Comparison of ENCODE assay signal across 7 cellular contexts in genomic region chr17:80790021-80790765, GRCh38.
A peak's percentile ranks its signal among the peaks of the same experiment; 100 is the strongest.
DNase-seq lines count a peak whose midpoint lies in the region; ATAC-seq, FAIRE-seq and TF ChIP-seq lines count a peak whose summit lies in the region.

No MANE protein-coding gene starts in this region.

- intact Hi-C loops in HepG2 (cut with micrococcal nuclease; ENCODE audit: unreplicated experiment) = no loop called here

- no peaks in the 10 kb centered on the region for H3K27me3 ChIP-seq in HepG2 (ENCODE audit: control insufficient read depth in 1 of 2, insufficient read depth in 2 of 2, low read length in 2 of 2)

- no peak for FAIRE-seq in HepG2 (lab: Jason Lieb, UNC)

- no peak for DNase-seq in central memory CD8-positive, alpha-beta T cell (ENCODE audit: low spot score in 2 of 2)
- DNase-seq in HepG2 (ENCODE audit: low spot score) = no peak
- no peak for DNase-seq in NK-92 (lab: John Stamatoyannopoulos, UW; ENCODE audit: unreplicated experiment)

- TF ChIP-seq POLR2A in HepG2 (IDR thresholded peaks at IDR 0.05; ENCODE audit: insufficient read depth in 1 of 2, low read depth in 2 of 2, low read length in 2 of 2) = no peak

- H2AFZ ChIP-seq in HepG2 (ENCODE audit: low read length) = no peak overlapping the region

- no peak for TF ChIP-seq RAD21 in HepG2 (CRISPR knock-in tag; IDR thresholded peaks at IDR 0.05)

- H3K27ac Mint-ChIP-seq in central memory CD8-positive, alpha-beta T cell (ENCODE audit: low read depth) = peak overlapping the region; percentile 91
- H3K27ac Mint-ChIP-seq in stimulated activated memory B cell treated with anti-CD40 and anti-IgM and Interleukin-4, amounts not matched to agents 10 μg/mL and 1 μg/mL and 100 μg/mL, for 72 hours = peak overlapping the region; percentile 83

- H3K4me1 ChIP-seq in HepG2 (ENCODE audit: insufficient read depth, low read length) = peaks cover 36% of the 10 kb centered on the region

- CTCF ChIA-PET in HepG2 (lab: Yijun Ruan, JAX; ENCODE audit: low intra/inter-chr PET ratio, low total read pairs) = no interaction called here

- peaks cover 7 to 24% of the 10 kb centered on the region in 2 experiments; a peak in 4 of 5 replicates for H3K36me3 ChIP-seq in HepG2 (replicated peaks in 1 of 2; ENCODE audit: control insufficient read depth in 1 of 2, insufficient read depth in 2 of 2, low read length in 2 of 2)

- no peak for TF ChIP-seq EP300 in HepG2 (IDR thresholded peaks at IDR 0.05; ENCODE audit: low read depth in 2 of 2, low read length in 2 of 2)
- TF ChIP-seq EP300 in HepG2 (CRISPR knock-in tag; IDR thresholded peaks at IDR 0.05; ENCODE audit: borderline replicate concordance) = no peak

- no peaks in the 10 kb centered on the region for H3K27me3 Mint-ChIP-seq in central memory CD8-positive, alpha-beta T cell
- H3K27me3 Mint-ChIP-seq in stimulated activated memory B cell treated with anti-CD40 and anti-IgM and Interleukin-4, amounts not matched to agents 10 μg/mL and 1 μg/mL and 100 μg/mL, for 72 hours = no peaks in the 10 kb centered on the region

- no peak for TF ChIP-seq CTCF in HepG2 (CRISPR knock-in tag; IDR thresholded peaks at IDR 0.05)

- WGBS in HepG2 (ENCODE audit: low lambda C conversion rate) = 94% methylated on average over 12 of the region's 13 CpGs

- no peak overlapping the region for H3K9ac ChIP-seq in HepG2 (ENCODE audit: insufficient read depth, low read depth, low read length)

- no peak overlapping the region for H3K27ac ChIP-seq in HepG2 (ENCODE audit: extremely low read length, insufficient read depth, low read length)

- peaks cover 6% of the 10 kb centered on the region for H3K9me3 Mint-ChIP-seq in central memory CD8-positive, alpha-beta T cell
- peaks cover 3% of the 10 kb centered on the region for H3K9me3 Mint-ChIP-seq in stimulated activated memory B cell treated with anti-CD40 and anti-IgM and Interleukin-4, amounts not matched to agents 10 μg/mL and 1 μg/mL and 100 μg/mL, for 72 hours

- in situ Hi-C loops in HepG2 (cut with HindIII; ENCODE audit: extremely low pct_ligation_motif_present, low pct_unique_long_range_greater_than_20kb) = no loop called here

- H3K79me2 ChIP-seq in HepG2 (ENCODE audit: insufficient read depth, low read length) = peaks cover 2% of the 10 kb centered on the region

- no peaks in the 10 kb centered on the region for H4K20me1 ChIP-seq in HepG2 (ENCODE audit: insufficient read depth, low read length)

- H3K4me1 Mint-ChIP-seq in central memory CD8-positive, alpha-beta T cell = peaks cover 63% of the 10 kb centered on the region
- H3K4me1 Mint-ChIP-seq in stimulated activated memory B cell treated with anti-CD40 and anti-IgM and Interleukin-4, amounts not matched to agents 10 μg/mL and 1 μg/mL and 100 μg/mL, for 72 hours = peaks cover 27% of the 10 kb centered on the region

- no TSS peak for BruUV-seq in HepG2 (replicated peaks; lab: Mats Ljungman, UMichigan)

- peaks cover 19% of the 10 kb centered on the region for H3K36me3 Mint-ChIP-seq in central memory CD8-positive, alpha-beta T cell (ENCODE audit: insufficient read depth)
- H3K36me3 Mint-ChIP-seq in stimulated activated memory B cell treated with anti-CD40 and anti-IgM and Interleukin-4, amounts not matched to agents 10 μg/mL and 1 μg/mL and 100 μg/mL, for 72 hours = peaks cover 36% of the 10 kb centered on the region

- H3K4me3 Mint-ChIP-seq in central memory CD8-positive, alpha-beta T cell = peak overlapping the region; percentile 75
- H3K4me3 Mint-ChIP-seq in stimulated activated memory B cell treated with anti-CD40 and anti-IgM and Interleukin-4, amounts not matched to agents 10 μg/mL and 1 μg/mL and 100 μg/mL, for 72 hours = peak overlapping the region; percentile 43

- no peak overlapping the region for H3K4me2 ChIP-seq in HepG2 (ENCODE audit: low read depth, low read length)

- ATAC-seq in GM19043 (IDR thresholded peaks at IDR 0.05; ENCODE audit: low read depth, unreplicated experiment) (peak; percentile 62), HG03520 (IDR thresholded peaks at IDR 0.05; ENCODE audit: unreplicated experiment) (peak; percentile 51), HepG2 (no peak), esophagus mucosa (no peak)
- ATAC-seq in central memory CD8-positive, alpha-beta T cell (replicated peaks; ENCODE audit: extremely low read depth, poor library complexity, severe bottlenecking) = peak; percentile 71
- peak; percentile 89 for ATAC-seq in stimulated activated memory B cell treated with anti-CD40 and anti-IgM and Interleukin-4, amounts not matched to agents 10 μg/mL and 1 μg/mL and 100 μg/mL, for 72 hours

- no peaks in the 10 kb centered on the region for H3K9me3 ChIP-seq in HepG2 (ENCODE audit: low read length)

- H3K4me3 ChIP-seq in HepG2 (replicated peaks in 1 of 3; ENCODE audit: insufficient read depth in 1 of 3, low read depth in 2 of 3, low read length in 3 of 3) = no peak overlapping the region

- POLR2A ChIA-PET in HepG2 (lab: Yijun Ruan, JAX) = no interaction called here

TF ChIP-seq in HepG2, 621 proteins besides CTCF, POLR2A, EP300 and RAD21:
- TF ChIP-seq ZNF33B (CRISPR knock-in tag; IDR thresholded peaks at IDR 0.05) = no peak

Comparison
In these comparisons a context has a peak if more than half of its experiments do, and no peak if none do; other contexts are left out.
1. ATAC-seq: peak in GM19043 (single experiment), HG03520 (single experiment), central memory CD8-positive, alpha-beta T cell (single experiment) and stimulated activated memory B cell treated with anti-CD40 and anti-IgM and Interleukin-4, amounts not matched to agents 10 μg/mL and 1 μg/mL and 100 μg/mL, for 72 hours (single experiment); none in HepG2 (single experiment) and esophagus mucosa (single experiment).